Comparison of ENCODE assay signal across 8 cellular contexts in genomic region chr6:16669227-16669626, GRCh38.
DNase-seq lines count a peak whose midpoint lies in the region; ATAC-seq and TF ChIP-seq lines count a peak whose summit lies in the region.

No MANE protein-coding gene starts in this region.

- H3K9me3 ChIP-seq in Loucy (ENCODE audit: insufficient read depth, low read depth, low read length), result no peaks in the 10 kb centered on the region

- H3K27ac ChIP-seq in dorsolateral prefrontal cortex, result peak overlapping the region in 1 of 59 donors; percentile 24

- ATAC-seq in HG03135 (IDR thresholded peaks at IDR 0.05; ENCODE audit: unreplicated experiment), result no peak

- no peaks in the 10 kb centered on the region for H3K36me3 ChIP-seq in Loucy (ENCODE audit: insufficient read depth, low read length)

- intact Hi-C loops in dorsolateral prefrontal cortex (cut with DNase I), result no loop called here

- peak; percentile 34 to 72 for DNase-seq in activated CD4-positive, alpha-beta T cell treated with anti-CD3 and anti-CD28 coated beads, Interleukin-2, amount 50 U/mL, for 24 hours (ENCODE audit: low read depth in 1 of 2, low spot score in 1 of 2)
- DNase-seq in fibroblast of mammary gland (ENCODE audit: low read depth) (peak; percentile 91), NCI-H2107 (lab: John Stamatoyannopoulos, UW) (no peak), cerebellum (ENCODE audit: low spot score) (no peak), dorsolateral prefrontal cortex (no peak)
- peak; percentile 59 to 80 for DNase-seq in stimulated activated CD8-positive, alpha-beta memory T cell treated with anti-CD3 and anti-CD28 coated beads, Interleukin-7, amount 100 ng/mL, for 4 hours (ENCODE audit: low read depth in 2 of 2)

- peak overlapping the region; percentile 43 for H3K4me3 ChIP-seq in Loucy (ENCODE audit: low read length, poor library complexity, severe bottlenecking)
- no peak overlapping the region for H3K4me3 ChIP-seq in fibroblast of mammary gland (ENCODE audit: control insufficient read depth, low read depth, low read length)
- no peak overlapping the region for H3K4me3 ChIP-seq in dorsolateral prefrontal cortex

- H3K27me3 ChIP-seq in Loucy (ENCODE audit: insufficient read depth, low read length, poor library complexity, severe bottlenecking) (no peaks in the 10 kb centered on the region), dorsolateral prefrontal cortex (no peaks in the 10 kb centered on the region)

- 0 out of 2 replicates have a peak overlapping the region, but pooled peaks have one; percentile 29 for H2AFZ ChIP-seq in Loucy (ENCODE audit: low read length)

- H3K9ac ChIP-seq in Loucy (ENCODE audit: low read depth, low read length, poor library complexity, severe bottlenecking), result no peak overlapping the region

- H3K4me2 ChIP-seq in Loucy (ENCODE audit: low read depth, low read length, poor library complexity, severe bottlenecking), result peak overlapping the region; percentile 65

- TF ChIP-seq CTCF in Loucy (conservative IDR thresholded peaks at IDR 0.05; ENCODE audit: low read length) (no peak), fibroblast of mammary gland (conservative IDR thresholded peaks at IDR 0.05; ENCODE audit: control insufficient read depth, insufficient read depth, low read depth, low read length) (no peak), dorsolateral prefrontal cortex (IDR thresholded peaks at IDR 0.05 in 54 of 56, conservative IDR thresholded peaks at IDR 0.05 in 2 of 56; ENCODE audit: low read depth in 1 of 56, partially characterized antibody in 56 of 56) (no peak)

- H3K4me1 ChIP-seq in Loucy (ENCODE audit: insufficient read depth, low read length, poor library complexity, severe bottlenecking), result peaks cover 52% of the 10 kb centered on the region

- 0 out of 2 replicates have a peak, but pooled peaks cover 5% of the 10 kb centered on the region for H3F3A ChIP-seq in Loucy (ENCODE audit: low read depth)

- H3K79me2 ChIP-seq in Loucy (ENCODE audit: insufficient read depth, low read length), result peaks cover 33% of the 10 kb centered on the region; the same call in 1 of the 2 replicates

- no peaks in the 10 kb centered on the region for H4K20me1 ChIP-seq in Loucy (ENCODE audit: insufficient read depth, low read length, poor library complexity, severe bottlenecking)

- H3K9me2 ChIP-seq in Loucy (replicated peaks; ENCODE audit: low read depth, low read length), result no peaks in the 10 kb centered on the region

Comparison
In these comparisons a context has a peak if more than half of its experiments do, and no peak if none do; other contexts are left out.
1. DNase-seq: peak in activated CD4-positive, alpha-beta T cell treated with anti-CD3 and anti-CD28 coated beads, Interleukin-2, amount 50 U/mL, for 24 hours (2 of 2), fibroblast of mammary gland (single experiment) and stimulated activated CD8-positive, alpha-beta memory T cell treated with anti-CD3 and anti-CD28 coated beads, Interleukin-7, amount 100 ng/mL, for 4 hours (2 of 2); none in NCI-H2107 (single experiment), cerebellum (single experiment) and dorsolateral prefrontal cortex (0 of 10).